27 cellular contexts compared by ENCODE assay signal in the genomic region with DNA sequence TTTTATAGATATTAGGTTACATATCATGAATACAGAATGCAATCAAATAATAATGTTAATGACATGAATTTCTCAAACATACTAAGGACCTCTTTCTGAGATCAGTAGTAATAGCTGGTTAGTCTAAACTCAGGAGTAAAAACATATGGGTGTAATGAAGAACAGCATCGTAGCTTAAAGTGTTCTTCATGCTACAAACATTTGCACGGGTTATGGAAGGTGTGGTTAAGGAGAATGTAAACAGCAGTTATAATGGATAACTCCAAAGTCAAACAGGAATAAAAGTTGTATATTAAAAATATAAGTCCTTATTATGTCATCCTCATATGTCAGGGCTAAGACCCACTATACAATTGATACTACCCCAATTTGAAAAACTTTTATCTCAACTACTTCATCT.
"Had no signal": no experiment of that assay in that cellular context is flagged by ENCODE, and none has a peak within 500 bp of the region (broad histone marks: within the 10 kb centered on the region; RNA-seq: fewer than 3 reads in every experiment).

No MANE protein-coding gene starts in this region.

- H3K27ac Mint-ChIP-seq: dendritic cell treated with granulocyte-macrophage colony-stimulating factor and Interleukin-4, amounts not matched to agents 40 ng/mL and 50 ng/mL, for 4 days; endodermal cell; mesothelial cell of epicardium had no signal

- H3K27me3 Mint-ChIP-seq: dendritic cell treated with granulocyte-macrophage colony-stimulating factor and Interleukin-4, amounts not matched to agents 40 ng/mL and 50 ng/mL, for 4 days; effector memory CD8-positive, alpha-beta T cell; naive B cell; naive thymus-derived CD8-positive, alpha-beta T cell had no signal

- H3K79me2 ChIP-seq: hepatocyte had no signal

- H3K9me3 Mint-ChIP-seq: dendritic cell treated with granulocyte-macrophage colony-stimulating factor and Interleukin-4, amounts not matched to agents 40 ng/mL and 50 ng/mL, for 4 days; effector memory CD8-positive, alpha-beta T cell; endodermal cell; immature natural killer cell; mesothelial cell of epicardium; naive B cell; naive thymus-derived CD8-positive, alpha-beta T cell had no signal

- H3K9me3 ChIP-seq: colonic mucosa, esophagus squamous epithelium, gastroesophageal sphincter, heart left ventricle, left lung, lower lobe of right lung, mucosa of descending colon had no signal

- FAIRE-seq: endometrium, kidney had no signal

- H3K4me1 ChIP-seq: colonic mucosa, esophagus squamous epithelium, foreskin keratinocyte, gastroesophageal sphincter, heart left ventricle, left lung, lower lobe of right lung had no signal

- H2AFZ ChIP-seq: hepatocyte had no signal

- H3K4me2 ChIP-seq: hepatocyte had no signal

- H3K4me3 Mint-ChIP-seq: dendritic cell treated with granulocyte-macrophage colony-stimulating factor and Interleukin-4, amounts not matched to agents 40 ng/mL and 50 ng/mL, for 4 days; effector memory CD8-positive, alpha-beta T cell; endodermal cell; immature natural killer cell; mesothelial cell of epicardium; naive B cell; naive thymus-derived CD8-positive, alpha-beta T cell had no signal

- H3K4me3 ChIP-seq: colonic mucosa, esophagus squamous epithelium, gastroesophageal sphincter, heart left ventricle, hepatocyte, left lung, lower lobe of right lung, mucosa of descending colon had no signal

- H3K27ac ChIP-seq: colonic mucosa, epithelial cell of prostate, esophagus squamous epithelium, foreskin keratinocyte, gastroesophageal sphincter, heart left ventricle, hepatocyte, left lung, lower lobe of right lung had no signal

- H3K27me3 ChIP-seq: colonic mucosa, esophagus squamous epithelium, foreskin keratinocyte, gastroesophageal sphincter, heart left ventricle, hepatocyte, left lung had no signal

- H3K36me3 ChIP-seq: colonic mucosa had no signal

- H3K4me1 Mint-ChIP-seq: endodermal cell; immature natural killer cell; mesothelial cell of epicardium; naive B cell; naive thymus-derived CD8-positive, alpha-beta T cell had no signal

- DNase-seq: colonic mucosa; cortex of kidney; effector CD8-positive, alpha-beta T cell; effector memory CD8-positive, alpha-beta T cell; endodermal cell; erythroblast; esophagus squamous epithelium; foreskin keratinocyte; heart left ventricle; hypothalamus; immature natural killer cell; islet precursor cell; kidney; kidney glomerular epithelial cell; left lung; left ventricle myocardium superior; lower lobe of right lung; mesenchymal stem cell; mucosa of descending colon; naive B cell; naive thymus-derived CD8-positive, alpha-beta T cell had no signal
